1 cellular context compared by ENCODE assay signal in genomic region chr7:141014523-141015395, GRCh38.
TF ChIP-seq lines count a peak whose summit lies in the region.

Gene MRPS33 (minus strand): TSS chr7:141014952. CDS start chr7:141010633, 4,319 bp downstream.

TF ChIP-seq in GM12878, 131 proteins besides CTCF, POLR2A, EP300 and RAD21 (continued from another document and continues in another):
- TF ChIP-seq PAX5 (IDR thresholded peaks at IDR 0.05; ENCODE audit: borderline replicate concordance, low read depth, low read length): peak; percentile 8; the same call in 1 of the 2 replicates
- peak; percentile 77; the same call in 1 of the 2 replicates for TF ChIP-seq YY1 (IDR thresholded peaks at IDR 0.05; ENCODE audit: low read depth, low read length)
- no peak for TF ChIP-seq TCF7 (IDR thresholded peaks at IDR 0.05; ENCODE audit: borderline replicate concordance)
- TF ChIP-seq BHLHE40 (IDR thresholded peaks at IDR 0.05; ENCODE audit: borderline replicate concordance in 1 of 2, low read depth in 2 of 2, low read length in 1 of 2): peak; percentile 88 to 94
- peak; percentile 95 for TF ChIP-seq ZBTB40 (IDR thresholded peaks at IDR 0.05; ENCODE audit: borderline replicate concordance)
- peak; percentile 90; the same call in 1 of the 2 replicates for TF ChIP-seq POLR2AphosphoS2 (IDR thresholded peaks at IDR 0.05; ENCODE audit: low read depth, low read length)
- peak; percentile 50 for TF ChIP-seq BACH1 (IDR thresholded peaks at IDR 0.05; ENCODE audit: borderline replicate concordance)
- peak; percentile 89 for TF ChIP-seq IKZF1 (conservative IDR thresholded peaks at IDR 0.05)
- TF ChIP-seq CHD2 (IDR thresholded peaks at IDR 0.05; ENCODE audit: borderline replicate concordance, low read depth, low read length): peak; percentile 76; the same call in 1 of the 2 replicates
- peak; percentile 85; the same call in 1 of the 2 replicates for TF ChIP-seq ESRRA (IDR thresholded peaks at IDR 0.05; ENCODE audit: low read length)
- peak; percentile 53; the same call in 1 of the 2 replicates for TF ChIP-seq DPF2 (IDR thresholded peaks at IDR 0.05)
- TF ChIP-seq NRF1 (conservative IDR thresholded peaks at IDR 0.05; ENCODE audit: low read depth, low read length): peak; percentile 55
- TF ChIP-seq E4F1 (IDR thresholded peaks at IDR 0.05; ENCODE audit: borderline replicate concordance, partially characterized antibody): peak; percentile 59
- peak; percentile 85 for TF ChIP-seq CREM (IDR thresholded peaks at IDR 0.05; ENCODE audit: low read depth)
- TF ChIP-seq SREBF1 (IDR thresholded peaks at IDR 0.05; ENCODE audit: low read length): 0 out of 2 replicates have a peak, but pooled peaks have one; percentile 20
- peak; percentile 86; the same call in 1 of the 2 replicates for TF ChIP-seq STAT1 (conservative IDR thresholded peaks at IDR 0.05)
- TF ChIP-seq MTA2 (IDR thresholded peaks at IDR 0.05; ENCODE audit: low read depth): peak; percentile 74
- TF ChIP-seq SREBF2 (IDR thresholded peaks at IDR 0.05; ENCODE audit: low read length): no peak
- TF ChIP-seq MTA3 (IDR thresholded peaks at IDR 0.05; ENCODE audit: borderline replicate concordance, low read length): no peak
- no peak for TF ChIP-seq BCL11A (IDR thresholded peaks at IDR 0.05; ENCODE audit: low read depth, low read length)
- TF ChIP-seq USF1 (IDR thresholded peaks at IDR 0.05; ENCODE audit: borderline replicate concordance, extremely low read length, insufficient read depth, low read depth, low read length): no peak
- TF ChIP-seq ZZZ3 (IDR thresholded peaks at IDR 0.05; ENCODE audit: control insufficient read depth, insufficient read length, low read depth): no peak
- TF ChIP-seq MAX (IDR thresholded peaks at IDR 0.05; ENCODE audit: low read depth, low read length): no peak; the same call in none of the 2 replicates
- peak; percentile 92 for TF ChIP-seq CBX5 (IDR thresholded peaks at IDR 0.05; ENCODE audit: low read depth)
- peak; percentile 83; the same call in 1 of the 2 replicates for TF ChIP-seq SMARCA5 (IDR thresholded peaks at IDR 0.05)
- TF ChIP-seq SKIL (IDR thresholded peaks at IDR 0.05; ENCODE audit: low read depth, poor library complexity, severe bottlenecking): peak; percentile 50
- no peak; the same call in none of the 2 replicates for TF ChIP-seq LARP7 (IDR thresholded peaks at IDR 0.05)
- TF ChIP-seq CEBPB (IDR thresholded peaks at IDR 0.05; ENCODE audit: borderline replicate concordance in 1 of 2, low read depth in 2 of 2, low read length in 2 of 2): no peak
- TF ChIP-seq RELB (IDR thresholded peaks at IDR 0.05; ENCODE audit: low read depth): peak; percentile 98
- no peak for TF ChIP-seq CBX3 (IDR thresholded peaks at IDR 0.05; ENCODE audit: borderline replicate concordance, low read depth)
- no peak for TF ChIP-seq ZNF622 (IDR thresholded peaks at IDR 0.05)
- no peak; the same call in 1 of the 2 replicates for TF ChIP-seq USF2 (IDR thresholded peaks at IDR 0.05; ENCODE audit: borderline replicate concordance, low read depth, low read length)
- peak; percentile 85 for TF ChIP-seq NR2C1 (IDR thresholded peaks at IDR 0.05)
- TF ChIP-seq KAT2A (conservative IDR thresholded peaks at IDR 0.05; ENCODE audit: control insufficient read depth, low read depth, low read length): no peak
- 0 out of 2 replicates have a peak, but pooled peaks have one; percentile 46 for TF ChIP-seq TCF3 (IDR thresholded peaks at IDR 0.05; ENCODE audit: borderline replicate concordance, insufficient read depth, low read depth, low read length)
- TF ChIP-seq POU2F2 (IDR thresholded peaks at IDR 0.05; ENCODE audit: borderline replicate concordance, low read depth, low read length): peak; percentile 75
- TF ChIP-seq NFXL1 (IDR thresholded peaks at IDR 0.05; ENCODE audit: borderline replicate concordance): no peak
- no peak for TF ChIP-seq CHD4 (IDR thresholded peaks at IDR 0.05)
- peak; percentile 89 for TF ChIP-seq PML (IDR thresholded peaks at IDR 0.05; ENCODE audit: low read length)
- TF ChIP-seq MYC (IDR thresholded peaks at IDR 0.05; ENCODE audit: insufficient read depth, insufficient read length, insufficient replicate concordance, low read length, severe bottlenecking): peak; percentile 71
- no peak for TF ChIP-seq HDAC6 (IDR thresholded peaks at IDR 0.05; ENCODE audit: unreplicated experiment)
- no peak for TF ChIP-seq CEBPZ (IDR thresholded peaks at IDR 0.05; ENCODE audit: low read depth, low read length)
- no peak for TF ChIP-seq CHD1 (IDR thresholded peaks at IDR 0.05; ENCODE audit: low read depth, low read length)
- no peak for TF ChIP-seq IRF4 (IDR thresholded peaks at IDR 0.05; ENCODE audit: low read depth, low read length)
- no peak for TF ChIP-seq FOS (IDR thresholded peaks at IDR 0.05; ENCODE audit: borderline replicate concordance, extremely low read depth, insufficient read length)
- peak; percentile 93; the same call in 1 of the 2 replicates for TF ChIP-seq ZNF207 (IDR thresholded peaks at IDR 0.05; ENCODE audit: borderline replicate concordance)
- TF ChIP-seq ZSCAN29 (IDR thresholded peaks at IDR 0.05): no peak
- TF ChIP-seq CBFB (IDR thresholded peaks at IDR 0.05; ENCODE audit: low read depth): peak; percentile 79
- TF ChIP-seq HDGF (IDR thresholded peaks at IDR 0.05): no peak
- no peak for TF ChIP-seq NR2C2 (IDR thresholded peaks at IDR 0.05; ENCODE audit: borderline replicate concordance, control insufficient read depth, insufficient read length, low read depth)
